In the genomic region with DNA sequence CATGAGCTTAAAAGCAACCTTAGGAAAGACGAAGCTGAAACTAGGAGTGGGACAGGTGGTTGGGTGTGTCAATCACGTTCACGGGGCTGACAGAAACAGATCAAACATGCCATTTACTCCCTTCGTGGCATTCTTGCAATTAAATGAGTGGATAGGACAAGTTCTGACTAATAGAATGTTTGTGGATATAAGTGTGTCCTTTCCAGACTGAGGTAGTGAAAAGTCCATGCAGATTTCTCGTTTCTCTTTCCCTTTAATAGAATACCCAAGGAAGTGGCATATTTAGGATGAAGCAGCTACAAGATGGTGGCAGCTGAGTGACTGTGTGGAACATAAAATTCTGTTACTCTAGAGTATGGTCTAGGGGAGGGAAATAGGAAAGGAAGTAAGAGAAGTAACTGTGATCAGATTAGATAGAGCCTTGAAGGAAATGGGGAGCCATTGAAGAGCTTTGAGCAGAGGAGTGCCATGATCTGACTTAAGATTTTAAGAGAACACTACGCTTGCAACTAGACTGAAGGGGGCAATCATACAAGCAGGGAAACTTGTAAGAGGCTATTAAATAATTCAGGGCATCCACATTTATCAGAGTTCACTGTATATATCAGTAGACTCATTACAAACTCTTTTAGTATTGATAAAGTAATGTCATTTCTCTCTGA, we compare ENCODE assay signal across 2 cellular contexts.
TF ChIP-seq lines count a peak whose summit lies in the region.

No MANE protein-coding gene starts in this region.

TF ChIP-seq in SK-N-SH treated with all-trans-retinoic acid at 6 μM for 48 hours, 23 proteins besides CTCF, POLR2A, EP300 and RAD21 (continued from another document):
- TF ChIP-seq, protein P1, sequence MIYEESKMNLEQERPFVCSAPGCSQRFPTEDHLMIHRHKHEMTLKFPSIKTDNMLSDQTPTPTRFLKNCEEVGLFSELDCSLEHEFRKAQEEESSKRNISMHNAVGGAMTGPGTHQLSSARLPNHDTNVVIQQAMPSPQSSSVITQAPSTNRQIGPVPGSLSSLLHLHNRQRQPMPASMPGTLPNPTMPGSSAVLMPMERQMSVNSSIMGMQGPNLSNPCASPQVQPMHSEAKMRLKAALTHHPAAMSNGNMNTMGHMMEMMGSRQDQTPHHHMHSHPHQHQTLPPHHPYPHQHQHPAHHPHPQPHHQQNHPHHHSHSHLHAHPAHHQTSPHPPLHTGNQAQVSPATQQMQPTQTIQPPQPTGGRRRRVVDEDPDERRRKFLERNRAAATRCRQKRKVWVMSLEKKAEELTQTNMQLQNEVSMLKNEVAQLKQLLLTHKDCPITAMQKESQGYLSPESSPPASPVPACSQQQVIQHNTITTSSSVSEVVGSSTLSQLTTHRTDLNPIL (CRISPR knock-in tag; IDR thresholded peaks at IDR 0.05; ENCODE audit: low read depth) = no peak
- TF ChIP-seq CSDC2 (CRISPR knock-in tag; IDR thresholded peaks at IDR 0.05) (no peak), ZNF8 (CRISPR knock-in tag; IDR thresholded peaks at IDR 0.05) (no peak), SNAI2 (CRISPR knock-in tag; IDR thresholded peaks at IDR 0.05) (no peak), PATZ1 (CRISPR knock-in tag; IDR thresholded peaks at IDR 0.05; ENCODE audit: borderline replicate concordance) (no peak), OSR1 (CRISPR knock-in tag; IDR thresholded peaks at IDR 0.05) (no peak), GLIS3 (CRISPR knock-in tag; IDR thresholded peaks at IDR 0.05) (no peak), ZNF70 (CRISPR knock-in tag; IDR thresholded peaks at IDR 0.05) (no peak), TOX (CRISPR knock-in tag; IDR thresholded peaks at IDR 0.05; ENCODE audit: borderline replicate concordance) (no peak), ISL1 (CRISPR knock-in tag; IDR thresholded peaks at IDR 0.05) (no peak), BACH2 (CRISPR knock-in tag; IDR thresholded peaks at IDR 0.05; ENCODE audit: borderline replicate concordance) (no peak)

TF ChIP-seq in SK-N-SH, 30 proteins besides CTCF, POLR2A, EP300 and RAD21 (continued from another document):
- TF ChIP-seq, protein P2, sequence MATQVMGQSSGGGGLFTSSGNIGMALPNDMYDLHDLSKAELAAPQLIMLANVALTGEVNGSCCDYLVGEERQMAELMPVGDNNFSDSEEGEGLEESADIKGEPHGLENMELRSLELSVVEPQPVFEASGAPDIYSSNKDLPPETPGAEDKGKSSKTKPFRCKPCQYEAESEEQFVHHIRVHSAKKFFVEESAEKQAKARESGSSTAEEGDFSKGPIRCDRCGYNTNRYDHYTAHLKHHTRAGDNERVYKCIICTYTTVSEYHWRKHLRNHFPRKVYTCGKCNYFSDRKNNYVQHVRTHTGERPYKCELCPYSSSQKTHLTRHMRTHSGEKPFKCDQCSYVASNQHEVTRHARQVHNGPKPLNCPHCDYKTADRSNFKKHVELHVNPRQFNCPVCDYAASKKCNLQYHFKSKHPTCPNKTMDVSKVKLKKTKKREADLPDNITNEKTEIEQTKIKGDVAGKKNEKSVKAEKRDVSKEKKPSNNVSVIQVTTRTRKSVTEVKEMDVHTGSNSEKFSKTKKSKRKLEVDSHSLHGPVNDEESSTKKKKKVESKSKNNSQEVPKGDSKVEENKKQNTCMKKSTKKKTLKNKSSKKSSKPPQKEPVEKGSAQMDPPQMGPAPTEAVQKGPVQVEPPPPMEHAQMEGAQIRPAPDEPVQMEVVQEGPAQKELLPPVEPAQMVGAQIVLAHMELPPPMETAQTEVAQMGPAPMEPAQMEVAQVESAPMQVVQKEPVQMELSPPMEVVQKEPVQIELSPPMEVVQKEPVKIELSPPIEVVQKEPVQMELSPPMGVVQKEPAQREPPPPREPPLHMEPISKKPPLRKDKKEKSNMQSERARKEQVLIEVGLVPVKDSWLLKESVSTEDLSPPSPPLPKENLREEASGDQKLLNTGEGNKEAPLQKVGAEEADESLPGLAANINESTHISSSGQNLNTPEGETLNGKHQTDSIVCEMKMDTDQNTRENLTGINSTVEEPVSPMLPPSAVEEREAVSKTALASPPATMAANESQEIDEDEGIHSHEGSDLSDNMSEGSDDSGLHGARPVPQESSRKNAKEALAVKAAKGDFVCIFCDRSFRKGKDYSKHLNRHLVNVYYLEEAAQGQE (IDR thresholded peaks at IDR 0.05; ENCODE audit: low read depth, low read length) = no peak
